ENCODE assay signal across 8 cellular contexts in genomic region chr2:61764035-61764800, GRCh38.
DNase-seq lines count a peak whose midpoint lies in the region; ATAC-seq and TF ChIP-seq lines count a peak whose summit lies in the region.

No MANE protein-coding gene starts in this region.

- H3K4me1 Mint-ChIP-seq in activated naive CD8-positive, alpha-beta T cell treated with anti-CD3 and anti-CD28 coated beads for 36 hours: peaks cover 15% of the 10 kb centered on the region
- no peaks in the 10 kb centered on the region for H3K4me1 Mint-ChIP-seq in glutamatergic neuron (ENCODE audit: low read depth, unreplicated experiment)

- H3K4me2 ChIP-seq in osteoblast (ENCODE audit: insufficient read depth, low read length): peak overlapping the region; percentile 96

- peak; percentile 99 for ATAC-seq in HG02642 (IDR thresholded peaks at IDR 0.05; ENCODE audit: poor library complexity, unreplicated experiment)
- peak; percentile 99 for ATAC-seq in thoracic aorta (ENCODE audit: insufficient number of reproducible peaks, low FRiP score, low read depth)

- H4K20me1 ChIP-seq in osteoblast (ENCODE audit: insufficient read depth, low read length): no peaks in the 10 kb centered on the region

- no peaks in the 10 kb centered on the region for H3K36me3 ChIP-seq in osteoblast (ENCODE audit: insufficient read depth, low read length)
- no peaks in the 10 kb centered on the region for H3K36me3 ChIP-seq in thoracic aorta

- H3K9me3 Mint-ChIP-seq in activated naive CD8-positive, alpha-beta T cell treated with anti-CD3 and anti-CD28 coated beads for 36 hours: peaks cover 5% of the 10 kb centered on the region
- peaks cover 5% of the 10 kb centered on the region for H3K9me3 Mint-ChIP-seq in glutamatergic neuron (ENCODE audit: unreplicated experiment)

- peak overlapping the region; percentile 94 for H3K27ac Mint-ChIP-seq in activated naive CD8-positive, alpha-beta T cell treated with anti-CD3 and anti-CD28 coated beads for 36 hours
- H3K27ac Mint-ChIP-seq in glutamatergic neuron (ENCODE audit: unreplicated experiment): peak overlapping the region; percentile 93

- no peak for TF ChIP-seq CTCF in glutamatergic neuron (IDR thresholded peaks at IDR 0.05; ENCODE audit: partially characterized antibody, unreplicated experiment)
- TF ChIP-seq CTCF in osteoblast (IDR thresholded peaks at IDR 0.05; ENCODE audit: extremely low read depth, low read depth, low read length): no peak
- TF ChIP-seq CTCF in thoracic aorta (IDR thresholded peaks at IDR 0.05): peak; percentile 1

- H2AFZ ChIP-seq in osteoblast (ENCODE audit: low read length): peak overlapping the region; percentile 99

- peaks cover 8% of the 10 kb centered on the region for H3K36me3 Mint-ChIP-seq in activated naive CD8-positive, alpha-beta T cell treated with anti-CD3 and anti-CD28 coated beads for 36 hours
- H3K36me3 Mint-ChIP-seq in glutamatergic neuron (ENCODE audit: unreplicated experiment): no peaks in the 10 kb centered on the region

- no peaks in the 10 kb centered on the region for H3K9me3 ChIP-seq in osteoblast (ENCODE audit: low read depth, low read length)
- peaks cover 3% of the 10 kb centered on the region for H3K9me3 ChIP-seq in thoracic aorta

- peak overlapping the region; percentile 94 for H3K4me3 ChIP-seq in osteoblast (ENCODE audit: insufficient read depth, low read length)
- peak overlapping the region; percentile 93 for H3K4me3 ChIP-seq in thoracic aorta

- H3K4me3 Mint-ChIP-seq in activated naive CD8-positive, alpha-beta T cell treated with anti-CD3 and anti-CD28 coated beads for 36 hours: peak overlapping the region; percentile 91
- H3K4me3 Mint-ChIP-seq in glutamatergic neuron (ENCODE audit: unreplicated experiment): peak overlapping the region; percentile 96

- peaks cover 2% of the 10 kb centered on the region for H3K27me3 Mint-ChIP-seq in activated naive CD8-positive, alpha-beta T cell treated with anti-CD3 and anti-CD28 coated beads for 36 hours
- H3K27me3 Mint-ChIP-seq in glutamatergic neuron (ENCODE audit: unreplicated experiment): peaks cover 3% of the 10 kb centered on the region

- peak; percentile 94 for DNase-seq in NCI-H1105 (lab: John Stamatoyannopoulos, UW)
- peak; percentile 96 for DNase-seq in SKM-1 (lab: John Stamatoyannopoulos, UW; ENCODE audit: unreplicated experiment)
- peak; percentile 99 for DNase-seq in activated naive CD8-positive, alpha-beta T cell treated with anti-CD3 and anti-CD28 coated beads for 36 hours
- DNase-seq in glutamatergic neuron: peak; percentile 95
- peak; percentile 97 for DNase-seq in osteoblast (ENCODE audit: insufficient read length, low spot score, missing footprints)
- peak; percentile 92 for DNase-seq in thoracic aorta (ENCODE audit: low spot score)

- no peaks in the 10 kb centered on the region for H3K27me3 ChIP-seq in osteoblast (ENCODE audit: insufficient read depth, low read length)
- no peaks in the 10 kb centered on the region for H3K27me3 ChIP-seq in thoracic aorta (replicated peaks; ENCODE audit: insufficient read depth)

- H3K4me1 ChIP-seq in osteoblast (ENCODE audit: insufficient read depth, low read length) (peaks cover 11% of the 10 kb centered on the region), thoracic aorta (ENCODE audit: control insufficient read depth in 1 of 2, low read depth in 2 of 2) (peaks cover 6% of the 10 kb centered on the region in 2 donors)

- peak; percentile 50 for TF ChIP-seq POLR2A in GM10847 (IDR thresholded peaks at IDR 0.05; ENCODE audit: extremely low read depth, insufficient read length)

- H3K79me2 ChIP-seq in osteoblast (ENCODE audit: insufficient read depth, low read length): no peaks in the 10 kb centered on the region

- H3K27ac ChIP-seq in osteoblast (ENCODE audit: low read depth, low read length): peak overlapping the region; percentile 100
- H3K27ac ChIP-seq in thoracic aorta: peak overlapping the region; percentile 99

Comparison
In these comparisons a context has a peak if more than half of its experiments do, and no peak if none do; other contexts are left out.
1. Peak in every context shown above with its lines: DNase-seq, ATAC-seq, H3K4me3 ChIP-seq and H3K27ac ChIP-seq.